ENCODE assay signal across 8 cellular contexts in the genomic region with DNA sequence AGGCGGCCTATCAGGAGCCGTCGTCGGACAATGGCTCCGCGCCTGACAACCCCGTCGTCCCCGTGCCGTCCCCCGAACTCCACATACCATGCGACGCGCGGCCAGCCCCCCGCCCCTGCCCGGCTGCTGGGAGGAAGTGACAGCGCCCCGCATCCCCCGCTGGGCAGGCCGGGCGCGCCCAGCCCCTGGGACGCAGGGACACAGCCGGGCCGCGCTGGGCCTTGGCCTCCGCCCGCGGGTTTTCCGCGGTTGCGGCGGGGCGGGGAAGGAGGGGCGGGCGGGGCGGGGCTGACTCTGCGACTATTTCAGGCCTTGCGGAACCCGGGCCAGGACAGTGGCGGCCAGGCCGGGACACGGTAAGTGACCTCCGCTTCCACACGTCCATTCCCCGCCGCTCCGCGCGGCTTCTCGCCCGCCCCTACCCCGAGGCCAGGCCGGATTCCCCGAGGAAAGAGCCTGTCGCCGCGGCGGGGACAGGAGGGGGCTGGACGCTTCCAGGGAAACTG. TPM values are rescaled to one million over a fixed set of nuclear protein-coding genes. Genes with fewer than 3 reads are reported as not detected.
DNase-seq lines count a peak whose midpoint lies in the region; ATAC-seq and TF ChIP-seq lines count a peak whose summit lies in the region.

TNFAIP2 (plus strand) TSS at position 334 of the 506 bp plus-strand sequence. CDS start 2,997 bp downstream, outside the sequence.

- CTCF ChIA-PET in naive thymus-derived CD4-positive, alpha-beta T cell (lab: Charles Lee): no interaction called here

- peak within 1 kb of the TSS; percentile 72 for H3K4me3 ChIP-seq in GM06990 (replicated peaks; ENCODE audit: low read depth, low read length)
- H3K4me3 ChIP-seq in epithelial cell of proximal tubule (ENCODE audit: low read depth, low read length): peak within 1 kb of the TSS; percentile 82
- no peak within 1 kb of the TSS for H3K4me3 ChIP-seq in naive thymus-derived CD4-positive, alpha-beta T cell (ENCODE audit: low read length)

- no peak for DNase-seq in GM06990 (ENCODE audit: extremely low read depth, insufficient read length)
- DNase-seq in NCI-H510A (lab: John Stamatoyannopoulos, UW): peak; percentile 53
- no peak for DNase-seq in epithelial cell of proximal tubule (ENCODE audit: low read depth)
- no peak for DNase-seq in naive thymus-derived CD4-positive, alpha-beta T cell
- DNase-seq in OCI-M1 (lab: John Stamatoyannopoulos, UW): no peak
- no peak for DNase-seq in epidermal melanocyte (ENCODE audit: insufficient read length, low spot score)
- DNase-seq in DMS53 (lab: John Stamatoyannopoulos, UW): no peak

- intact Hi-C loops in naive thymus-derived CD4-positive, alpha-beta T cell (cut with micrococcal nuclease): no loop called here

- ATAC-seq in naive thymus-derived CD4-positive, alpha-beta T cell: peak; percentile 55
- ATAC-seq in GM19035 (IDR thresholded peaks at IDR 0.05; ENCODE audit: unreplicated experiment): no peak

- TF ChIP-seq CTCF in GM06990 (IDR thresholded peaks at IDR 0.05; ENCODE audit: insufficient read depth, low read length, poor library complexity, severe bottlenecking): no peak
- TF ChIP-seq CTCF in epithelial cell of proximal tubule (conservative IDR thresholded peaks at IDR 0.05; ENCODE audit: low read depth, low read length): no peak

- peaks cover 3% of the 10 kb centered on the region for H3K36me3 ChIP-seq in GM06990 (ENCODE audit: control insufficient read depth, insufficient read depth, low read length)
- no peaks in the 10 kb centered on the region for H3K36me3 ChIP-seq in naive thymus-derived CD4-positive, alpha-beta T cell (ENCODE audit: control insufficient read depth in 2 of 3, insufficient read depth in 3 of 3, low read length in 3 of 3)

- peaks cover 0 to 3% (median 0%) of the 10 kb centered on the region in 11 donors for H3K9me3 Mint-ChIP-seq in naive thymus-derived CD4-positive, alpha-beta T cell

- POLR2A ChIA-PET in naive thymus-derived CD4-positive, alpha-beta T cell (lab: Charles Lee): no interaction called here

- H3K27ac ChIP-seq in naive thymus-derived CD4-positive, alpha-beta T cell (ENCODE audit: low read depth, low read length): no peak within 1 kb of the TSS

- H3K4me1 Mint-ChIP-seq in naive thymus-derived CD4-positive, alpha-beta T cell: peaks cover 0 to 5% (median 4%) of the 10 kb centered on the region in 7 donors

- H3K27me3 Mint-ChIP-seq in naive thymus-derived CD4-positive, alpha-beta T cell: peaks cover 16 to 40% (median 24%) of the 10 kb centered on the region in 5 donors

- H3K4me1 ChIP-seq in naive thymus-derived CD4-positive, alpha-beta T cell (ENCODE audit: control insufficient read depth in 2 of 2, insufficient read depth in 2 of 2, low read length in 2 of 2): no peaks in the 10 kb centered on the region

- H3K9me3 ChIP-seq in naive thymus-derived CD4-positive, alpha-beta T cell (ENCODE audit: control insufficient read depth in 2 of 3, low read length in 3 of 3): no peaks in the 10 kb centered on the region

- no peaks in the 10 kb centered on the region for H3K36me3 Mint-ChIP-seq in naive thymus-derived CD4-positive, alpha-beta T cell

- no peak within 1 kb of the TSS for H3K27ac Mint-ChIP-seq in naive thymus-derived CD4-positive, alpha-beta T cell

- H3K4me3 Mint-ChIP-seq in naive thymus-derived CD4-positive, alpha-beta T cell: peak within 1 kb of the TSS in 4 of 10 donors; percentile 29 to 66 (median 53)

- H3K27me3 ChIP-seq in GM06990 (replicated peaks; ENCODE audit: control insufficient read depth, insufficient read depth, low read length): no peaks in the 10 kb centered on the region
- H3K27me3 ChIP-seq in naive thymus-derived CD4-positive, alpha-beta T cell (ENCODE audit: control insufficient read depth in 2 of 2, insufficient read depth in 2 of 2, low read length in 2 of 2): no peaks in the 10 kb centered on the region

RNA-seq across cellular contexts. Expression of gene TNFAIP2, which starts in this region (rescaled TPM):
- total RNA-seq in epithelial cell of proximal tubule: 58.5 and 155 TPM in 2 replicates
- total RNA-seq in naive thymus-derived CD4-positive, alpha-beta T cell: 100 to 1,000 TPM in 1 of 5 experiments, 10 to 100 TPM in 1, 1 to 10 TPM in 3; 1.1 to 309 (median 5.5) TPM
- polyA plus RNA-seq in naive thymus-derived CD4-positive, alpha-beta T cell: not detected
